In genomic region chr6:116280960-116281316, GRCh38 we compare ENCODE assay signal across 1 cellular context.
TF ChIP-seq lines count a peak whose summit lies in the region.

No MANE protein-coding gene starts in this region.

TF ChIP-seq in H1, 55 proteins besides CTCF, POLR2A, EP300 and RAD21:
- TF ChIP-seq KDM4A (IDR thresholded peaks at IDR 0.05; ENCODE audit: low read depth, low read length, severe bottlenecking) = no peak
- TF ChIP-seq BCL11A (IDR thresholded peaks at IDR 0.05; ENCODE audit: low read depth in 2 of 2, low read length in 2 of 2) = no peak
- TF ChIP-seq EGR1 (IDR thresholded peaks at IDR 0.05; ENCODE audit: borderline replicate concordance, low read depth, low read length) = no peak
- no peak for TF ChIP-seq MAFK (IDR thresholded peaks at IDR 0.05; ENCODE audit: low read depth, low read length)
- TF ChIP-seq TEAD4 (IDR thresholded peaks at IDR 0.05; ENCODE audit: low read depth, low read length) = no peak
- TF ChIP-seq RFX5 (IDR thresholded peaks at IDR 0.05; ENCODE audit: borderline replicate concordance, low read depth, low read length) = no peak
- no peak for TF ChIP-seq BACH1 (IDR thresholded peaks at IDR 0.05; ENCODE audit: low read length)
- TF ChIP-seq CHD1 (IDR thresholded peaks at IDR 0.05; ENCODE audit: low read depth, low read length) = no peak
- no peak for TF ChIP-seq SP4 (IDR thresholded peaks at IDR 0.05; ENCODE audit: low read length)
- no peak for TF ChIP-seq TAF1 (IDR thresholded peaks at IDR 0.05; ENCODE audit: low read depth, low read length)
- no peak for TF ChIP-seq E2F6 (IDR thresholded peaks at IDR 0.05)
